Comparison of ENCODE assay signal across 18 cellular contexts in genomic region chr9:95062601-95063065, GRCh38.
DNase-seq lines count a peak whose midpoint lies in the region; ATAC-seq, FAIRE-seq and TF ChIP-seq lines count a peak whose summit lies in the region.
"Had no signal": no experiment of that assay in that cellular context is flagged by ENCODE, and none has a peak within 500 bp of the region (broad histone marks: within the 10 kb centered on the region; RNA-seq: fewer than 3 reads in every experiment).

No MANE protein-coding gene starts in this region.

- no peaks in the 10 kb centered on the region for H3K9me3 Mint-ChIP-seq in Calu3 (ENCODE audit: low read depth, unreplicated experiment)
- H3K9me3 Mint-ChIP-seq: activated naive CD4-positive, alpha-beta T cell treated with anti-CD3 and anti-CD28 coated beads, Interleukin-2, amount 10 ng/mL, durations not matched to agents 7 days and 5 days; CD8-positive, alpha-beta T cell had no signal

- H3K36me3 ChIP-seq in esophagus (ENCODE audit: control insufficient read depth in 2 of 2, insufficient read depth in 2 of 2, low read length in 1 of 2) (peaks cover 14 to 23% of the 10 kb centered on the region in 2 donors), stomach smooth muscle (ENCODE audit: control insufficient read depth in 2 of 2, insufficient read depth in 2 of 2, low read length in 2 of 2) (peaks cover 19 to 31% of the 10 kb centered on the region in 2 donors), small intestine (ENCODE audit: control insufficient read depth in 2 of 2, insufficient read depth in 2 of 2, low read length in 2 of 2) (peaks cover 0 to 5% of the 10 kb centered on the region in 2 donors)

- no TSS peak for BruUV-seq in Calu3 (replicated peaks; lab: Mats Ljungman, UMichigan)

- DNase-seq in Calu3 (no peak), HPDE6-E6E7 (ENCODE audit: extremely low spot score) (no peak), T-helper 1 cell (no peak), small intestine (no peak)
- DNase-seq: activated CD4-positive, alpha-beta T cell treated with anti-CD3 and anti-CD28 coated beads, Interleukin-2, amount 50 U/mL, for 4 hours; activated naive CD4-positive, alpha-beta T cell treated with anti-CD3 and anti-CD28 coated beads, Interleukin-2, amount 10 ng/mL, durations not matched to agents 7 days and 5 days; activated T-cell treated with anti-CD3 and anti-CD28 coated beads, Interleukin-2, amount 50 U/mL, for 1 hour; CD8-positive, alpha-beta T cell; kidney glomerular epithelial cell; stimulated activated CD4-positive, alpha-beta T cell treated with anti-CD3 and anti-CD28 coated beads, Interleukin-4, amount 100 ng/mL, for 4 hours; stimulated activated CD8-positive, alpha-beta memory T cell treated with anti-CD3 and anti-CD28 coated beads, Interleukin-4, amount 100 ng/mL, for 48 hours; upper lobe of left lung had no signal

- H3K4me3 Mint-ChIP-seq in Calu3 (ENCODE audit: low read depth, unreplicated experiment), result no peak overlapping the region
- H3K4me3 Mint-ChIP-seq: activated naive CD4-positive, alpha-beta T cell treated with anti-CD3 and anti-CD28 coated beads, Interleukin-2, amount 10 ng/mL, durations not matched to agents 7 days and 5 days; CD8-positive, alpha-beta T cell had no signal

- H3K4me3 ChIP-seq in esophagus (ENCODE audit: low read depth in 1 of 2, low read length in 2 of 2) (peak overlapping the region in 1 of 2 donors; percentile 5), stomach smooth muscle (ENCODE audit: low read length in 2 of 2) (peak overlapping the region in 1 of 2 donors; percentile 67), small intestine (ENCODE audit: low read depth in 1 of 2, low read length in 2 of 2) (no peak overlapping the region)
- H3K4me3 ChIP-seq: hepatocyte, upper lobe of left lung had no signal

- WGBS in esophagus, 2 donors, result 42 to 49% methylated on average over 7 of the region's 7 CpGs
- 61 to 74% (median 62%) methylated on average over 7 of the region's 7 CpGs for WGBS in small intestine, 3 donors

- H3K9ac ChIP-seq in stomach smooth muscle (ENCODE audit: low read length in 2 of 2), result peak overlapping the region in 1 of 2 donors; percentile 58

- CTCF ChIA-PET in Calu3 (lab: Charles Lee), result no interaction called here

- no peak for FAIRE-seq in small intestine (lab: Jason Lieb, UNC)
- FAIRE-seq: H54 had no signal

- H3K27ac ChIP-seq in esophagus (ENCODE audit: low read depth in 2 of 2, low read length in 1 of 2), result peak overlapping the region; percentile 82 to 84
- H3K27ac ChIP-seq in layer of hippocampus (ENCODE audit: low read depth, low read length), result peak overlapping the region; percentile 61
- H3K27ac ChIP-seq in stomach smooth muscle (ENCODE audit: low read length), result peak overlapping the region; percentile 93
- H3K27ac ChIP-seq in small intestine (ENCODE audit: low read depth in 1 of 2, low read length in 1 of 2), result peak overlapping the region in 1 of 2 donors; percentile 20
- H3K27ac ChIP-seq: upper lobe of left lung had no signal

- peaks cover 51% of the 10 kb centered on the region for H3K4me1 Mint-ChIP-seq in Calu3 (ENCODE audit: low read depth, unreplicated experiment)

- intact Hi-C loops in Calu3 (cut with micrococcal nuclease; ENCODE audit: unreplicated experiment), result no loop called here

- H3K36me3 Mint-ChIP-seq in Calu3 (ENCODE audit: insufficient read depth, unreplicated experiment), result peaks cover 71% of the 10 kb centered on the region
- H3K36me3 Mint-ChIP-seq: activated naive CD4-positive, alpha-beta T cell treated with anti-CD3 and anti-CD28 coated beads, Interleukin-2, amount 10 ng/mL, durations not matched to agents 7 days and 5 days had no signal

- peak overlapping the region; percentile 68 for H3K27ac Mint-ChIP-seq in Calu3 (ENCODE audit: unreplicated experiment)
- H3K27ac Mint-ChIP-seq: activated naive CD4-positive, alpha-beta T cell treated with anti-CD3 and anti-CD28 coated beads, Interleukin-2, amount 10 ng/mL, durations not matched to agents 7 days and 5 days; CD8-positive, alpha-beta T cell had no signal

- ATAC-seq in HG03565 (IDR thresholded peaks at IDR 0.05; ENCODE audit: unreplicated experiment), result no peak
- ATAC-seq: CD8-positive, alpha-beta T cell had no signal

- no peaks in the 10 kb centered on the region for H3K9me3 ChIP-seq in esophagus (ENCODE audit: control insufficient read depth in 2 of 2, insufficient read depth in 1 of 2, low read depth in 1 of 2, low read length in 1 of 2)
- H3K9me3 ChIP-seq in stomach smooth muscle (ENCODE audit: control insufficient read depth in 2 of 2, low read length in 2 of 2), result no peaks in the 10 kb centered on the region
- no peaks in the 10 kb centered on the region for H3K9me3 ChIP-seq in small intestine (ENCODE audit: control insufficient read depth, low read depth)
- H3K9me3 ChIP-seq: upper lobe of left lung had no signal

- no peaks in the 10 kb centered on the region for H3K27me3 Mint-ChIP-seq in Calu3 (ENCODE audit: unreplicated experiment)
- H3K27me3 Mint-ChIP-seq: activated naive CD4-positive, alpha-beta T cell treated with anti-CD3 and anti-CD28 coated beads, Interleukin-2, amount 10 ng/mL, durations not matched to agents 7 days and 5 days had no signal

- TF ChIP-seq CTCF in Calu3 (IDR thresholded peaks at IDR 0.05; ENCODE audit: unreplicated experiment), result no peak

- no peaks in the 10 kb centered on the region for H3K27me3 ChIP-seq in esophagus (ENCODE audit: control insufficient read depth in 1 of 2, insufficient read depth in 2 of 2, low read length in 2 of 2)
- H3K27me3 ChIP-seq in layer of hippocampus (ENCODE audit: control insufficient read depth, insufficient read depth, low read length), result no peaks in the 10 kb centered on the region
- no peaks in the 10 kb centered on the region for H3K27me3 ChIP-seq in stomach smooth muscle (ENCODE audit: control insufficient read depth in 1 of 2, insufficient read depth in 2 of 2, low read length in 2 of 2)
- no peaks in the 10 kb centered on the region for H3K27me3 ChIP-seq in small intestine (ENCODE audit: control insufficient read depth in 2 of 2, insufficient read depth in 2 of 2, low read length in 2 of 2)
- H3K27me3 ChIP-seq: hepatocyte, upper lobe of left lung had no signal

- H3K4me1 ChIP-seq in esophagus (ENCODE audit: control insufficient read depth in 2 of 2, insufficient read depth in 2 of 2, low read length in 1 of 2), result peaks cover 15 to 28% of the 10 kb centered on the region in 2 donors
- H3K4me1 ChIP-seq in stomach smooth muscle (ENCODE audit: control insufficient read depth, insufficient read depth, low read length), result peaks cover 84% of the 10 kb centered on the region
- peaks cover 5 to 8% of the 10 kb centered on the region in 2 donors for H3K4me1 ChIP-seq in small intestine (ENCODE audit: control insufficient read depth in 2 of 2, insufficient read depth in 1 of 2, low read depth in 1 of 2, low read length in 1 of 2)
